ENCODE assay signal across 23 cellular contexts in the genomic region with DNA sequence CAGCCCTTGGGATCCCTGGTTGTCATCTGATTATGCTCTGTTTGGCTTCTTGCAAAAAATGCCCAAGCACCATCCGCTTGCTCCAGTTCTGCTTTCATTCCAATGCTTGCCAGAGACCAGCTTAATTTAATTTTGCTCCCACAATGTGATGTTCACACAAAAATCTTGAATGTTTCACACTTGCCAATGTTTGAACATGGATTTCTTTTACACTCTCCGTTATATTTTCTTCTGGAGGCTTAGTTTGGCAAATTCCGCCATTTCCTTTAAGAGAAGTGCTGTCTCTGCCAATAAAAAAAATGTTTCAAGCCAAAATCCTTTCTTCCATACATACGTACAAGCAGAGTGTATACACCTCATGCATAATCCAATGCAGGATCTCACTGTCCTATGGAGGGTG.
"Had no signal": no experiment of that assay in that cellular context is flagged by ENCODE, and none has a peak within 500 bp of the region (broad histone marks: within the 10 kb centered on the region; RNA-seq: fewer than 3 reads in every experiment).

No MANE protein-coding gene starts in this region.

- H3K9ac ChIP-seq: neural progenitor cell, parathyroid adenoma had no signal

- H3K4me3 ChIP-seq: heart right ventricle, hepatocyte, left lung, lower lobe of right lung, mucosa of descending colon, neural progenitor cell, psoas muscle, sigmoid colon, spleen, tibial nerve, upper lobe of left lung, vagina had no signal

- H3K27ac ChIP-seq: heart right ventricle, hepatocyte, left lung, lower lobe of right lung, neural progenitor cell, neutrophil, parathyroid adenoma, psoas muscle, sigmoid colon, spleen, upper lobe of left lung, vagina had no signal

- H3K79me2 ChIP-seq: hepatocyte, parathyroid adenoma had no signal

- H3K36me3 ChIP-seq: heart right ventricle, left lung, lower lobe of right lung, neural progenitor cell, neutrophil, sigmoid colon, spleen, tibial nerve, upper lobe of left lung, vagina had no signal

- H3K27me3 ChIP-seq: heart right ventricle, hepatocyte, left lung, neural progenitor cell, neutrophil, sigmoid colon, spleen, tibial nerve, upper lobe of left lung, vagina had no signal

- H2AFZ ChIP-seq: hepatocyte, neural progenitor cell, parathyroid adenoma had no signal

- H3K9me3 ChIP-seq: heart right ventricle, left lung, lower lobe of right lung, mucosa of descending colon, neutrophil, psoas muscle, sigmoid colon, spleen, tibial nerve, upper lobe of left lung, vagina had no signal

- DNase-seq: heart right ventricle; kidney glomerular epithelial cell; left cardiac atrium; left lung; lower lobe of right lung; mesendoderm; mucosa of descending colon; naive thymus-derived CD8-positive, alpha-beta T cell; nephron progenitor cell; occipital lobe; psoas muscle; sigmoid colon; small intestine; spleen; stimulated activated CD4-positive, alpha-beta T cell treated with anti-CD3 and anti-CD28 coated beads, Interleukin-4, amount 100 ng/mL, for 24 hours; stimulated activated naive CD4-positive, alpha-beta T cell had no signal

- H3K4me2 ChIP-seq: hepatocyte, neural progenitor cell had no signal

- H3K4me1 ChIP-seq: left lung, lower lobe of right lung, neural progenitor cell, parathyroid adenoma, psoas muscle, sigmoid colon, upper lobe of left lung, vagina had no signal
